ENCODE assay signal across 8 cellular contexts in the genomic region with DNA sequence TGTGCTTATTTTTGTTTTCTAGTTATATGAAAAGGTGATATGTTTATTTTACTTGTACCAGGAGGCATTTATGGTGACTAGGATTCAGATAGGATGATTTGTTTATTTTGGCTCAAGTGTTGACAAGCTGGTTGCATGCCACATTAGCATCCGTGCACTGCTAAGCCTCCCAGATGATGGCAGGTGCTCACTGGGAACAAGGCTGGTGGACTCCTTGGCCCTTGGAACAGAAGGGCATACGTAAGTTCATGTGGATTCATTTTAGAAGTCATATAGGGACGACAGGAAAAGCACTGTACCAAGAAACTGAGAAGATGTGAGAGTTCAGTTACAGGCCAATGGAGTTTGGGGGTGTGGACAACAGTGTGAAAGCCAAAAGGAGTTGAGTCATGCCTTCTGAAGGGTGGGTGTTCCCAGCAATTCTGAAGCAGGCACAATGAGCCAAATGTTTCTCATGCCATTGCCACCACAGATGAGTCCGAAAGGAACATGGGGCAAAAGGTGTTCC.
DNase-seq lines count a peak whose midpoint lies in the region; ATAC-seq, FAIRE-seq and TF ChIP-seq lines count a peak whose summit lies in the region.

No MANE protein-coding gene starts in this region.

- dilution Hi-C loops in keratinocyte (cut with MboI; ENCODE audit: extremely low pct_ligation_motif_present, low sequenced_read_pairs): no loop called here

- peak overlapping the region in 1 of 2 donors; percentile 26 for H3K4me3 Mint-ChIP-seq in activated T-cell treated with anti-CD3 and anti-CD28 coated beads, Interleukin-2, amount 50 U/mL, for 72 hours
- H3K4me3 Mint-ChIP-seq in stimulated activated memory B cell treated with anti-CD40 and anti-IgM and Interleukin-4, amounts not matched to agents 10 μg/mL and 1 μg/mL and 100 μg/mL, for 72 hours: no peak overlapping the region

- peak overlapping the region; percentile 59 for H2AFZ ChIP-seq in keratinocyte (ENCODE audit: control insufficient read depth, low read length)

- H3K27me3 ChIP-seq in keratinocyte (ENCODE audit: control insufficient read depth, extremely low read depth, insufficient read depth, low read length) (no peaks in the 10 kb centered on the region), HAP-1 (ENCODE audit: low read depth) (no peaks in the 10 kb centered on the region)

- H3K4me1 Mint-ChIP-seq in activated T-cell treated with anti-CD3 and anti-CD28 coated beads, Interleukin-2, amount 50 U/mL, for 72 hours (ENCODE audit: low read depth): peaks cover 34% of the 10 kb centered on the region
- H3K4me1 Mint-ChIP-seq in stimulated activated memory B cell treated with anti-CD40 and anti-IgM and Interleukin-4, amounts not matched to agents 10 μg/mL and 1 μg/mL and 100 μg/mL, for 72 hours: no peaks in the 10 kb centered on the region

- no peaks in the 10 kb centered on the region for H3K9me3 ChIP-seq in keratinocyte (ENCODE audit: control insufficient read depth, low read depth, low read length)
- H3K9me3 ChIP-seq in HAP-1: no peaks in the 10 kb centered on the region

- ATAC-seq in activated T-cell treated with anti-CD3 and anti-CD28 coated beads, Interleukin-2, amount 50 U/mL, for 72 hours (replicated peaks in 1 of 2): peak; percentile 52 to 84
- ATAC-seq in stimulated activated memory B cell treated with anti-CD40 and anti-IgM and Interleukin-4, amounts not matched to agents 10 μg/mL and 1 μg/mL and 100 μg/mL, for 72 hours: no peak

- H3K9me3 Mint-ChIP-seq in activated T-cell treated with anti-CD3 and anti-CD28 coated beads, Interleukin-2, amount 50 U/mL, for 72 hours: no peaks in the 10 kb centered on the region
- no peaks in the 10 kb centered on the region for H3K9me3 Mint-ChIP-seq in stimulated activated memory B cell treated with anti-CD40 and anti-IgM and Interleukin-4, amounts not matched to agents 10 μg/mL and 1 μg/mL and 100 μg/mL, for 72 hours

- H3K27ac Mint-ChIP-seq in activated T-cell treated with anti-CD3 and anti-CD28 coated beads, Interleukin-2, amount 50 U/mL, for 72 hours: no peak overlapping the region
- H3K27ac Mint-ChIP-seq in stimulated activated memory B cell treated with anti-CD40 and anti-IgM and Interleukin-4, amounts not matched to agents 10 μg/mL and 1 μg/mL and 100 μg/mL, for 72 hours: no peak overlapping the region

- no peaks in the 10 kb centered on the region for H4K20me1 ChIP-seq in keratinocyte (ENCODE audit: control insufficient read depth, extremely low read depth, insufficient read depth, low read length)

- H3K27me3 Mint-ChIP-seq in activated T-cell treated with anti-CD3 and anti-CD28 coated beads, Interleukin-2, amount 50 U/mL, for 72 hours (ENCODE audit: low read depth): no peaks in the 10 kb centered on the region
- no peaks in the 10 kb centered on the region for H3K27me3 Mint-ChIP-seq in stimulated activated memory B cell treated with anti-CD40 and anti-IgM and Interleukin-4, amounts not matched to agents 10 μg/mL and 1 μg/mL and 100 μg/mL, for 72 hours

- no peaks in the 10 kb centered on the region for H3K36me3 ChIP-seq in keratinocyte (ENCODE audit: control insufficient read depth in 2 of 2, extremely low read depth in 1 of 2, insufficient read depth in 2 of 2, low read length in 2 of 2)
- H3K36me3 ChIP-seq in HAP-1 (replicated peaks): no peaks in the 10 kb centered on the region

- H3K4me1 ChIP-seq in keratinocyte (ENCODE audit: control insufficient read depth, extremely low read depth, insufficient read depth, low read length): peaks cover 21% of the 10 kb centered on the region
- H3K4me1 ChIP-seq in HAP-1: peaks cover 32% of the 10 kb centered on the region

- peaks cover 2% of the 10 kb centered on the region for H3K9me1 ChIP-seq in keratinocyte (ENCODE audit: control insufficient read depth, extremely low read depth, insufficient read depth, low read length)

- H3K4me2 ChIP-seq in keratinocyte (ENCODE audit: control insufficient read depth, extremely low read depth, insufficient read depth, low read depth, low read length): peak overlapping the region; percentile 78

- in situ Hi-C loops in HAP-1 (cut with MboI; ENCODE audit: low sequenced_read_pairs): loop anchor here (10.0 kb wide), 1 partner anchor 167 kb away; the partner anchor contains the start of gene PHLPP1

- DNase-seq in GM12865 (ENCODE audit: low read depth) (peak; percentile 20), M059J (ENCODE audit: low read depth) (peak; percentile 97), keratinocyte (ENCODE audit: low read depth, low spot score) (no peak), SKM-1 (lab: John Stamatoyannopoulos, UW; ENCODE audit: unreplicated experiment) (no peak), medulla oblongata (ENCODE audit: extremely low spot score) (no peak), HAP-1 (ENCODE audit: low spot score in 2 of 2) (no peak)
- peak; percentile 11 to 13 for DNase-seq in activated T-cell treated with anti-CD3 and anti-CD28 coated beads, Interleukin-2, amount 50 U/mL, for 72 hours

- no peaks in the 10 kb centered on the region for H3K36me3 Mint-ChIP-seq in activated T-cell treated with anti-CD3 and anti-CD28 coated beads, Interleukin-2, amount 50 U/mL, for 72 hours (ENCODE audit: insufficient read depth in 2 of 2)
- peaks cover 8% of the 10 kb centered on the region for H3K36me3 Mint-ChIP-seq in stimulated activated memory B cell treated with anti-CD40 and anti-IgM and Interleukin-4, amounts not matched to agents 10 μg/mL and 1 μg/mL and 100 μg/mL, for 72 hours

- peak; percentile 96 for FAIRE-seq in keratinocyte (lab: Jason Lieb, UNC)

- no peak for TF ChIP-seq CTCF in GM12865 (IDR thresholded peaks at IDR 0.05; ENCODE audit: insufficient read depth, low read depth, low read length, missing control alignments)
- no peak for TF ChIP-seq CTCF in keratinocyte (optimal IDR thresholded peaks at IDR 0.05 in 1 of 3, IDR thresholded peaks at IDR 0.05 in 1 of 3, conservative IDR thresholded peaks at IDR 0.05 in 1 of 3; ENCODE audit: extremely low read depth in 1 of 3, insufficient read depth in 2 of 3, low read length in 3 of 3)

- H3K4me3 ChIP-seq in GM12865 (ENCODE audit: low read depth, low read length): no peak overlapping the region
- H3K4me3 ChIP-seq in keratinocyte (ENCODE audit: control insufficient read depth in 2 of 3, extremely low read depth in 1 of 3, insufficient read depth in 2 of 3, low read depth in 1 of 3, low read length in 3 of 3): peak overlapping the region in 1 of 3 experiments; percentile 40
- H3K4me3 ChIP-seq in HAP-1: no peak overlapping the region

- no peaks in the 10 kb centered on the region for H3K79me2 ChIP-seq in keratinocyte (ENCODE audit: control insufficient read depth, insufficient read depth, low read length)

- H3K27ac ChIP-seq in keratinocyte (ENCODE audit: control insufficient read depth, insufficient read depth, low read length): peak overlapping the region; percentile 42

- H3K9ac ChIP-seq in keratinocyte (ENCODE audit: control insufficient read depth, extremely low read depth, insufficient read depth, low read length): no peak overlapping the region

Comparison
In these comparisons a context has a peak if more than half of its experiments do, and no peak if none do; other contexts are left out.
1. DNase-seq: peak in GM12865 (single experiment), M059J (single experiment) and activated T-cell treated with anti-CD3 and anti-CD28 coated beads, Interleukin-2, amount 50 U/mL, for 72 hours (2 of 2); none in keratinocyte (single experiment), SKM-1 (single experiment), medulla oblongata (single experiment) and HAP-1 (0 of 2).